1 cellular context compared by ENCODE assay signal in the genomic region with DNA sequence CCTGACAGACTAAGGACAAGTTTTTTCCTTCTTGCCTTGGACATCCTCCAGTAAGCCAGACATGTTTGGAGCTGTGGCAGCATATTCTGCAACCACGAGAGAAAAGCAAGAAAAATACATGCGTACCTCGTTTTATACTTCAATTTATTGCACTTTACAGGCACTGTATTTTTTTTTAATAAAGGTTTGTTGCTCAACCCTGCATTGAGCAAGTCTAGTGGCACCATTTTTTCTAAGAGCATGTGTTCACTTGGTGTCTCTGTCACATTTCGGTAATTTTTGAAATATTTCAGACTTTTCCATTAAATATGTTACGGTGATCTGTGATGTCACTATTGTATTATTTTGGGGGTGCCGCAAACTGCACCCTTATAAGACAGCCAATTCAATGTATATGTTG.
TF ChIP-seq lines count a peak whose summit lies in the region.

No MANE protein-coding gene starts in this region.

TF ChIP-seq in GM23338, 12 proteins besides CTCF, POLR2A, EP300 and RAD21 (continued from another document):
- TF ChIP-seq, protein P1, sequence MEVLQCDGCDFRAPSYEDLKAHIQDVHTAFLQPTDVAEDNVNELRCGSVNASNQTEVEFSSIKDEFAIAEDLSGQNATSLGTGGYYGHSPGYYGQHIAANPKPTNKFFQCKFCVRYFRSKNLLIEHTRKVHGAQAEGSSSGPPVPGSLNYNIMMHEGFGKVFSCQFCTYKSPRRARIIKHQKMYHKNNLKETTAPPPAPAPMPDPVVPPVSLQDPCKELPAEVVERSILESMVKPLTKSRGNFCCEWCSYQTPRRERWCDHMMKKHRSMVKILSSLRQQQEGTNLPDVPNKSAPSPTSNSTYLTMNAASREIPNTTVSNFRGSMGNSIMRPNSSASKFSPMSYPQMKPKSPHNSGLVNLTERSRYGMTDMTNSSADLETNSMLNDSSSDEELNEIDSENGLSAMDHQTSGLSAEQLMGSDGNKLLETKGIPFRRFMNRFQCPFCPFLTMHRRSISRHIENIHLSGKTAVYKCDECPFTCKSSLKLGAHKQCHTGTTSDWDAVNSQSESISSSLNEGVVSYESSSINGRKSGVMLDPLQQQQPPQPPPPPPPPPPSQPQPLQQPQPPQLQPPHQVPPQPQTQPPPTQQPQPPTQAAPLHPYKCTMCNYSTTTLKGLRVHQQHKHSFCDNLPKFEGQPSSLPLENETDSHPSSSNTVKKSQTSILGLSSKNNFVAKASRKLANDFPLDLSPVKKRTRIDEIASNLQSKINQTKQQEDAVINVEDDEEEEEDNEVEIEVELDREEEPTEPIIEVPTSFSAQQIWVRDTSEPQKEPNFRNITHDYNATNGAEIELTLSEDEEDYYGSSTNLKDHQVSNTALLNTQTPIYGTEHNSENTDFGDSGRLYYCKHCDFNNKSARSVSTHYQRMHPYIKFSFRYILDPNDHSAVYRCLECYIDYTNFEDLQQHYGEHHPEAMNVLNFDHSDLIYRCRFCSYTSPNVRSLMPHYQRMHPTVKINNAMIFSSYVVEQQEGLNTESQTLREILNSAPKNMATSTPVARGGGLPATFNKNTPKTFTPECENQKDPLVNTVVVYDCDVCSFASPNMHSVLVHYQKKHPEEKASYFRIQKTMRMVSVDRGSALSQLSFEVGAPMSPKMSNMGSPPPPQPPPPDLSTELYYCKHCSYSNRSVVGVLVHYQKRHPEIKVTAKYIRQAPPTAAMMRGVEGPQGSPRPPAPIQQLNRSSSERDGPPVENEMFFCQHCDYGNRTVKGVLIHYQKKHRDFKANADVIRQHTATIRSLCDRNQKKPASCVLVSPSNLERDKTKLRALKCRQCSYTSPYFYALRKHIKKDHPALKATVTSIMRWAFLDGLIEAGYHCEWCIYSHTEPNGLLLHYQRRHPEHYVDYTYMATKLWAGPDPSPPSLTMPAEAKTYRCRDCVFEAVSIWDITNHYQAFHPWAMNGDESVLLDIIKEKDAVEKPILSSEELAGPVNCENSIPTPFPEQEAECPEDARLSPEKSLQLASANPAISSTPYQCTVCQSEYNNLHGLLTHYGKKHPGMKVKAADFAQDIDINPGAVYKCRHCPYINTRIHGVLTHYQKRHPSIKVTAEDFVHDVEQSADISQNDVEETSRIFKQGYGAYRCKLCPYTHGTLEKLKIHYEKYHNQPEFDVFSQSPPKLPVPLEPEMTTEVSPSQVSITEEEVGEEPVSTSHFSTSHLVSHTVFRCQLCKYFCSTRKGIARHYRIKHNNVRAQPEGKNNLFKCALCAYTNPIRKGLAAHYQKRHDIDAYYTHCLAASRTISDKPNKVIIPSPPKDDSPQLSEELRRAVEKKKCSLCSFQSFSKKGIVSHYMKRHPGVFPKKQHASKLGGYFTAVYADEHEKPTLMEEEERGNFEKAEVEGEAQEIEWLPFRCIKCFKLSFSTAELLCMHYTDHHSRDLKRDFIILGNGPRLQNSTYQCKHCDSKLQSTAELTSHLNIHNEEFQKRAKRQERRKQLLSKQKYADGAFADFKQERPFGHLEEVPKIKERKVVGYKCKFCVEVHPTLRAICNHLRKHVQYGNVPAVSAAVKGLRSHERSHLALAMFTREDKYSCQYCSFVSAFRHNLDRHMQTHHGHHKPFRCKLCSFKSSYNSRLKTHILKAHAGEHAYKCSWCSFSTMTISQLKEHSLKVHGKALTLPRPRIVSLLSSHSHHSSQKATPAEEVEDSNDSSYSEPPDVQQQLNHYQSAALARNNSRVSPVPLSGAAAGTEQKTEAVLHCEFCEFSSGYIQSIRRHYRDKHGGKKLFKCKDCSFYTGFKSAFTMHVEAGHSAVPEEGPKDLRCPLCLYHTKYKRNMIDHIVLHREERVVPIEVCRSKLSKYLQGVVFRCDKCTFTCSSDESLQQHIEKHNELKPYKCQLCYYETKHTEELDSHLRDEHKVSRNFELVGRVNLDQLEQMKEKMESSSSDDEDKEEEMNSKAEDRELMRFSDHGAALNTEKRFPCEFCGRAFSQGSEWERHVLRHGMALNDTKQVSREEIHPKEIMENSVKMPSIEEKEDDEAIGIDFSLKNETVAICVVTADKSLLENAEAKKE (CRISPR knock-in tag; IDR thresholded peaks at IDR 0.05): no peak
- no peak for TF ChIP-seq POLR2AphosphoS5 (IDR thresholded peaks at IDR 0.05; ENCODE audit: low read depth)
- no peak for TF ChIP-seq EZH2phosphoT487 (IDR thresholded peaks at IDR 0.05; ENCODE audit: unreplicated experiment)
- no peak for TF ChIP-seq EZH2 (IDR thresholded peaks at IDR 0.05; ENCODE audit: low read depth, unreplicated experiment)
- TF ChIP-seq, protein P2, sequence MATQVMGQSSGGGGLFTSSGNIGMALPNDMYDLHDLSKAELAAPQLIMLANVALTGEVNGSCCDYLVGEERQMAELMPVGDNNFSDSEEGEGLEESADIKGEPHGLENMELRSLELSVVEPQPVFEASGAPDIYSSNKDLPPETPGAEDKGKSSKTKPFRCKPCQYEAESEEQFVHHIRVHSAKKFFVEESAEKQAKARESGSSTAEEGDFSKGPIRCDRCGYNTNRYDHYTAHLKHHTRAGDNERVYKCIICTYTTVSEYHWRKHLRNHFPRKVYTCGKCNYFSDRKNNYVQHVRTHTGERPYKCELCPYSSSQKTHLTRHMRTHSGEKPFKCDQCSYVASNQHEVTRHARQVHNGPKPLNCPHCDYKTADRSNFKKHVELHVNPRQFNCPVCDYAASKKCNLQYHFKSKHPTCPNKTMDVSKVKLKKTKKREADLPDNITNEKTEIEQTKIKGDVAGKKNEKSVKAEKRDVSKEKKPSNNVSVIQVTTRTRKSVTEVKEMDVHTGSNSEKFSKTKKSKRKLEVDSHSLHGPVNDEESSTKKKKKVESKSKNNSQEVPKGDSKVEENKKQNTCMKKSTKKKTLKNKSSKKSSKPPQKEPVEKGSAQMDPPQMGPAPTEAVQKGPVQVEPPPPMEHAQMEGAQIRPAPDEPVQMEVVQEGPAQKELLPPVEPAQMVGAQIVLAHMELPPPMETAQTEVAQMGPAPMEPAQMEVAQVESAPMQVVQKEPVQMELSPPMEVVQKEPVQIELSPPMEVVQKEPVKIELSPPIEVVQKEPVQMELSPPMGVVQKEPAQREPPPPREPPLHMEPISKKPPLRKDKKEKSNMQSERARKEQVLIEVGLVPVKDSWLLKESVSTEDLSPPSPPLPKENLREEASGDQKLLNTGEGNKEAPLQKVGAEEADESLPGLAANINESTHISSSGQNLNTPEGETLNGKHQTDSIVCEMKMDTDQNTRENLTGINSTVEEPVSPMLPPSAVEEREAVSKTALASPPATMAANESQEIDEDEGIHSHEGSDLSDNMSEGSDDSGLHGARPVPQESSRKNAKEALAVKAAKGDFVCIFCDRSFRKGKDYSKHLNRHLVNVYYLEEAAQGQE (IDR thresholded peaks at IDR 0.05; ENCODE audit: unreplicated experiment): no peak
- TF ChIP-seq JUNB (IDR thresholded peaks at IDR 0.05; ENCODE audit: unreplicated experiment): no peak
